1 cellular context compared by ENCODE assay signal in genomic region chr6:37175332-37176267, GRCh38.
TF ChIP-seq lines count a peak whose summit lies in the region.

No MANE protein-coding gene starts in this region.

TF ChIP-seq in K562, 482 proteins besides CTCF, POLR2A, EP300 and RAD21 (continued from another document and continues in another):
- peak in 1 of 2 experiments; percentile 95; a peak in 2 of 4 replicates for TF ChIP-seq MLX (CRISPR knock-in tag; conservative IDR thresholded peaks at IDR 0.05)
- no peak for TF ChIP-seq EHMT2 (IDR thresholded peaks at IDR 0.05)
- no peak for TF ChIP-seq MNT (conservative IDR thresholded peaks at IDR 0.05)
- TF ChIP-seq GATA2 (CRISPR knock-in tag; IDR thresholded peaks at IDR 0.05), result peak; percentile 61
- TF ChIP-seq U2AF2 (optimal IDR thresholded peaks at IDR 0.05; ENCODE audit: low read depth, low read length), result no peak
- TF ChIP-seq BDP1 (IDR thresholded peaks at IDR 0.05; ENCODE audit: insufficient read depth, insufficient read length), result no peak
- no peak for TF ChIP-seq YY1 (IDR thresholded peaks at IDR 0.05; ENCODE audit: borderline replicate concordance in 1 of 3, control insufficient read depth in 1 of 3, extremely low read depth in 1 of 3, insufficient read depth in 3 of 3, insufficient read length in 1 of 3, insufficient replicate concordance in 2 of 3, low read depth in 1 of 3, low read length in 2 of 3)
- TF ChIP-seq ZNF23 (CRISPR knock-in tag; IDR thresholded peaks at IDR 0.05), result peak; percentile 83
- no peak for TF ChIP-seq PURB (CRISPR knock-in tag; IDR thresholded peaks at IDR 0.05; ENCODE audit: low read depth)
- TF ChIP-seq ZNF431 (CRISPR knock-in tag; IDR thresholded peaks at IDR 0.05), result no peak
- no peak for TF ChIP-seq ZBTB7A (IDR thresholded peaks at IDR 0.05; ENCODE audit: borderline replicate concordance, control insufficient read depth, low read depth, low read length)
- TF ChIP-seq HMG20A (CRISPR knock-in tag; conservative IDR thresholded peaks at IDR 0.05), result peak; percentile 22; the same call in 1 of the 2 replicates
- TF ChIP-seq ZNF561 (CRISPR knock-in tag; conservative IDR thresholded peaks at IDR 0.05), result no peak
- TF ChIP-seq RNF2 (IDR thresholded peaks at IDR 0.05), result no peak
- TF ChIP-seq ARHGAP35 (IDR thresholded peaks at IDR 0.05; ENCODE audit: partially characterized antibody), result no peak
- no peak for TF ChIP-seq ZNF79 (CRISPR knock-in tag; IDR thresholded peaks at IDR 0.05; ENCODE audit: low read depth)
- no peak for TF ChIP-seq MTA3 (IDR thresholded peaks at IDR 0.05; ENCODE audit: borderline replicate concordance)
- peak; percentile 7; the same call in 1 of the 2 replicates for TF ChIP-seq ZNF253 (CRISPR knock-in tag; conservative IDR thresholded peaks at IDR 0.05)
- TF ChIP-seq ZC3H11A (IDR thresholded peaks at IDR 0.05; ENCODE audit: low read depth, low read length), result no peak
- no peak for TF ChIP-seq RBM34 (IDR thresholded peaks at IDR 0.05; ENCODE audit: borderline replicate concordance, insufficient read depth, low read length)
- TF ChIP-seq CHD1 (IDR thresholded peaks at IDR 0.05; ENCODE audit: low read length), result peak; percentile 55
- TF ChIP-seq MAFK (IDR thresholded peaks at IDR 0.05; ENCODE audit: low read length), result no peak
- TF ChIP-seq DACH1 (IDR thresholded peaks at IDR 0.05; ENCODE audit: partially characterized antibody), result peak; percentile 20
- TF ChIP-seq ID3 (CRISPR knock-in tag; IDR thresholded peaks at IDR 0.05), result no peak
- TF ChIP-seq ID3 (tag; IDR thresholded peaks at IDR 0.05), result peak; percentile 29; the same call in 1 of the 2 replicates
- TF ChIP-seq SAFB2 (IDR thresholded peaks at IDR 0.05; ENCODE audit: borderline replicate concordance, low read depth, low read length, severe bottlenecking), result no peak
- TF ChIP-seq BCLAF1 (IDR thresholded peaks at IDR 0.05; ENCODE audit: borderline replicate concordance in 1 of 2, control insufficient read depth in 1 of 2, low read depth in 2 of 2, low read length in 1 of 2), result no peak
- TF ChIP-seq ETS2 (tag; IDR thresholded peaks at IDR 0.05; ENCODE audit: borderline replicate concordance, poor library complexity, severe bottlenecking), result no peak
- TF ChIP-seq PYGO2 (tag; IDR thresholded peaks at IDR 0.05), result no peak
- no peak for TF ChIP-seq CBFA2T2 (conservative IDR thresholded peaks at IDR 0.05)
- TF ChIP-seq NCOA6 (IDR thresholded peaks at IDR 0.05), result no peak
- peak; percentile 98 for TF ChIP-seq POLR2AphosphoS2 (IDR thresholded peaks at IDR 0.05; ENCODE audit: low read length)
- TF ChIP-seq DLX4 (CRISPR knock-in tag; IDR thresholded peaks at IDR 0.05), result 0 out of 2 replicates have a peak, but pooled peaks have one; percentile 73
- TF ChIP-seq SIN3A (IDR thresholded peaks at IDR 0.05; ENCODE audit: borderline replicate concordance in 2 of 2, control insufficient read depth in 1 of 2, low read depth in 2 of 2, low read length in 2 of 2), result peak in 1 of 2 experiments; percentile 35; a peak in 2 of 4 replicates
- no peak for TF ChIP-seq RBM25 (IDR thresholded peaks at IDR 0.05; ENCODE audit: low read depth, low read length, severe bottlenecking)
- TF ChIP-seq NFRKB (IDR thresholded peaks at IDR 0.05; ENCODE audit: low read depth), result peak; percentile 8; the same call in 1 of the 2 replicates
- 0 out of 2 replicates have a peak, but pooled peaks have one; percentile 80 for TF ChIP-seq NBN (IDR thresholded peaks at IDR 0.05; ENCODE audit: low read depth)
- no peak for TF ChIP-seq NR3C1 (CRISPR knock-in tag; IDR thresholded peaks at IDR 0.05)
- no peak for TF ChIP-seq WHSC1 (IDR thresholded peaks at IDR 0.05; ENCODE audit: low read length)
- TF ChIP-seq TSC22D4 (tag; IDR thresholded peaks at IDR 0.05), result no peak
- TF ChIP-seq SAFB (IDR thresholded peaks at IDR 0.05; ENCODE audit: borderline replicate concordance, low read depth, low read length), result no peak
- TF ChIP-seq TAL1 (IDR thresholded peaks at IDR 0.05), result no peak
- no peak for TF ChIP-seq CBX1 (IDR thresholded peaks at IDR 0.05; ENCODE audit: low read depth)
- no peak for TF ChIP-seq ZMIZ1 (IDR thresholded peaks at IDR 0.05; ENCODE audit: low read depth in 2 of 2, low read length in 2 of 2)
- peak; percentile 91 for TF ChIP-seq THAP7 (CRISPR knock-in tag; IDR thresholded peaks at IDR 0.05)
- no peak for TF ChIP-seq ZBTB40 (IDR thresholded peaks at IDR 0.05)
- TF ChIP-seq ZBTB40 (CRISPR knock-in tag; IDR thresholded peaks at IDR 0.05), result no peak
